In genomic region chr5:14395411-14395810, GRCh38 we compare ENCODE assay signal across 29 cellular contexts.
"Had no signal": no experiment of that assay in that cellular context is flagged by ENCODE, and none has a peak within 500 bp of the region (broad histone marks: within the 10 kb centered on the region; RNA-seq: fewer than 3 reads in every experiment).

No MANE protein-coding gene starts in this region.

- H3K4me1 Mint-ChIP-seq: activated naive CD4-positive, alpha-beta T cell treated with anti-CD3 and anti-CD28 coated beads, Interleukin-2, amount 50 U/mL, for 24 hours; central memory CD8-positive, alpha-beta T cell; immature natural killer cell; stimulated activated memory B cell treated with anti-CD40 and anti-IgM and Interleukin-4, amounts not matched to agents 10 μg/mL and 1 μg/mL and 100 μg/mL, for 72 hours had no signal

- H3K27ac ChIP-seq: esophagus muscularis mucosa, foreskin keratinocyte, heart left ventricle, parathyroid adenoma, psoas muscle, sigmoid colon, upper lobe of right lung had no signal

- H3K4me3 ChIP-seq: esophagus muscularis mucosa, heart left ventricle, psoas muscle, sigmoid colon, upper lobe of right lung had no signal

- H3K9me3 Mint-ChIP-seq: activated naive CD4-positive, alpha-beta T cell treated with anti-CD3 and anti-CD28 coated beads, Interleukin-2, amount 50 U/mL, for 24 hours; activated T-helper 2 cell treated with anti-CD3 and anti-CD28 coated beads, Interferon-gamma antibody, Interleukin-2, Interleukin-4, amounts not matched to agents 10 μg/mL and 5 μg/mL and 100 μg/mL, durations not matched to agents 14 hours and 24 hours and 36 hours; central memory CD8-positive, alpha-beta T cell; immature natural killer cell; neural crest cell; stimulated activated memory B cell treated with anti-CD40 and anti-IgM and Interleukin-4, amounts not matched to agents 10 μg/mL and 1 μg/mL and 100 μg/mL, for 72 hours; stimulated activated naive CD8-positive, alpha-beta T cell treated with anti-CD3 and anti-CD28 coated beads, Interleukin-15, amount 100 ng/mL, for 72 hours had no signal

- H3K27me3 Mint-ChIP-seq: activated naive CD4-positive, alpha-beta T cell treated with anti-CD3 and anti-CD28 coated beads, Interleukin-2, amount 50 U/mL, for 24 hours; central memory CD8-positive, alpha-beta T cell; stimulated activated memory B cell treated with anti-CD40 and anti-IgM and Interleukin-4, amounts not matched to agents 10 μg/mL and 1 μg/mL and 100 μg/mL, for 72 hours; stimulated activated naive CD8-positive, alpha-beta T cell treated with anti-CD3 and anti-CD28 coated beads, Interleukin-15, amount 100 ng/mL, for 72 hours had no signal

- H3K27ac Mint-ChIP-seq: activated CD4-positive, alpha-beta T cell treated with anti-CD3 and anti-CD28 coated beads for 36 hours; activated CD8-positive, alpha-beta memory T cell treated with anti-CD3 and anti-CD28 coated beads, Interleukin-2, amount 10 ng/mL, durations not matched to agents 7 days and 5 days; activated CD8-positive, alpha-beta T cell treated with anti-CD3 and anti-CD28 coated beads, Interleukin-2, amount 10 ng/mL, durations not matched to agents 7 days and 5 days; activated naive CD4-positive, alpha-beta T cell treated with anti-CD3 and anti-CD28 coated beads, Interleukin-2, amount 50 U/mL, for 24 hours; activated T-helper 2 cell treated with anti-CD3 and anti-CD28 coated beads, Interferon-gamma antibody, Interleukin-2, Interleukin-4, amounts not matched to agents 10 μg/mL and 5 μg/mL and 100 μg/mL, durations not matched to agents 14 hours and 24 hours and 36 hours; immature natural killer cell; mesothelial cell of epicardium; naive thymus-derived CD4-positive, alpha-beta T cell; stimulated activated memory B cell treated with anti-CD40 and anti-IgM and Interleukin-4, amounts not matched to agents 10 μg/mL and 1 μg/mL and 100 μg/mL, for 72 hours; stimulated activated naive CD8-positive, alpha-beta T cell treated with anti-CD3 and anti-CD28 coated beads, Interleukin-15, amount 100 ng/mL, for 72 hours had no signal

- DNase-seq: activated CD4-positive, alpha-beta T cell treated with anti-CD3 and anti-CD28 coated beads for 36 hours; activated CD4-positive, CD25-positive, alpha-beta regulatory T cell; activated CD8-positive, alpha-beta memory T cell treated with anti-CD3 and anti-CD28 coated beads, Interleukin-2, amount 10 ng/mL, durations not matched to agents 7 days and 5 days; activated CD8-positive, alpha-beta T cell treated with anti-CD3 and anti-CD28 coated beads, Interleukin-2, amount 10 ng/mL, durations not matched to agents 7 days and 5 days; activated T-cell treated with anti-CD3 and anti-CD28 coated beads, Interleukin-2, amount 50 U/mL, for 48 hours; dermis blood vessel endothelial cell; effector CD4-positive, alpha-beta T cell; foreskin keratinocyte; heart left ventricle; hypothalamus; immature natural killer cell; naive thymus-derived CD4-positive, alpha-beta T cell; nucleus accumbens; psoas muscle; sigmoid colon; small intestine; stimulated activated CD4-positive, alpha-beta T cell treated with anti-CD3 and anti-CD28 coated beads, Interleukin-4, amount 100 ng/mL, for 4 hours; stimulated activated CD8-positive, alpha-beta memory T cell treated with anti-CD3 and anti-CD28 coated beads, Interleukin-4, amount 100 ng/mL, for 48 hours; stimulated activated naive CD8-positive, alpha-beta T cell treated with anti-CD3 and anti-CD28 coated beads, Interleukin-15, amount 100 ng/mL, for 72 hours; substantia nigra; upper lobe of right lung had no signal

- H3K4me1 ChIP-seq: parathyroid adenoma, psoas muscle, upper lobe of right lung had no signal

- H3K4me3 Mint-ChIP-seq: activated CD4-positive, alpha-beta T cell treated with anti-CD3 and anti-CD28 coated beads for 36 hours; activated CD8-positive, alpha-beta memory T cell treated with anti-CD3 and anti-CD28 coated beads, Interleukin-2, amount 10 ng/mL, durations not matched to agents 7 days and 5 days; activated CD8-positive, alpha-beta T cell treated with anti-CD3 and anti-CD28 coated beads, Interleukin-2, amount 10 ng/mL, durations not matched to agents 7 days and 5 days; activated naive CD4-positive, alpha-beta T cell treated with anti-CD3 and anti-CD28 coated beads, Interleukin-2, amount 50 U/mL, for 24 hours; central memory CD8-positive, alpha-beta T cell; immature natural killer cell; mesothelial cell of epicardium; naive thymus-derived CD4-positive, alpha-beta T cell; neural crest cell; stimulated activated memory B cell treated with anti-CD40 and anti-IgM and Interleukin-4, amounts not matched to agents 10 μg/mL and 1 μg/mL and 100 μg/mL, for 72 hours; stimulated activated naive CD8-positive, alpha-beta T cell treated with anti-CD3 and anti-CD28 coated beads, Interleukin-15, amount 100 ng/mL, for 72 hours had no signal

- H2AFZ ChIP-seq: parathyroid adenoma had no signal

- ATAC-seq: activated CD4-positive, alpha-beta T cell treated with anti-CD3 and anti-CD28 coated beads for 36 hours; activated CD8-positive, alpha-beta memory T cell treated with anti-CD3 and anti-CD28 coated beads, Interleukin-2, amount 10 ng/mL, durations not matched to agents 7 days and 5 days; activated CD8-positive, alpha-beta T cell treated with anti-CD3 and anti-CD28 coated beads, Interleukin-2, amount 10 ng/mL, durations not matched to agents 7 days and 5 days; foreskin keratinocyte; heart left ventricle; naive thymus-derived CD4-positive, alpha-beta T cell; psoas muscle; stimulated activated memory B cell treated with anti-CD40 and anti-IgM and Interleukin-4, amounts not matched to agents 10 μg/mL and 1 μg/mL and 100 μg/mL, for 72 hours; stimulated activated naive CD8-positive, alpha-beta T cell treated with anti-CD3 and anti-CD28 coated beads, Interleukin-15, amount 100 ng/mL, for 72 hours; upper lobe of right lung had no signal

- H3K36me3 Mint-ChIP-seq: activated CD8-positive, alpha-beta memory T cell treated with anti-CD3 and anti-CD28 coated beads, Interleukin-2, amount 10 ng/mL, durations not matched to agents 7 days and 5 days had no signal

- H3K27me3 ChIP-seq: esophagus muscularis mucosa, foreskin keratinocyte, heart left ventricle, sigmoid colon, upper lobe of right lung had no signal

- H3K9me3 ChIP-seq: esophagus muscularis mucosa, psoas muscle, sigmoid colon, upper lobe of right lung had no signal
